In the genomic region with DNA sequence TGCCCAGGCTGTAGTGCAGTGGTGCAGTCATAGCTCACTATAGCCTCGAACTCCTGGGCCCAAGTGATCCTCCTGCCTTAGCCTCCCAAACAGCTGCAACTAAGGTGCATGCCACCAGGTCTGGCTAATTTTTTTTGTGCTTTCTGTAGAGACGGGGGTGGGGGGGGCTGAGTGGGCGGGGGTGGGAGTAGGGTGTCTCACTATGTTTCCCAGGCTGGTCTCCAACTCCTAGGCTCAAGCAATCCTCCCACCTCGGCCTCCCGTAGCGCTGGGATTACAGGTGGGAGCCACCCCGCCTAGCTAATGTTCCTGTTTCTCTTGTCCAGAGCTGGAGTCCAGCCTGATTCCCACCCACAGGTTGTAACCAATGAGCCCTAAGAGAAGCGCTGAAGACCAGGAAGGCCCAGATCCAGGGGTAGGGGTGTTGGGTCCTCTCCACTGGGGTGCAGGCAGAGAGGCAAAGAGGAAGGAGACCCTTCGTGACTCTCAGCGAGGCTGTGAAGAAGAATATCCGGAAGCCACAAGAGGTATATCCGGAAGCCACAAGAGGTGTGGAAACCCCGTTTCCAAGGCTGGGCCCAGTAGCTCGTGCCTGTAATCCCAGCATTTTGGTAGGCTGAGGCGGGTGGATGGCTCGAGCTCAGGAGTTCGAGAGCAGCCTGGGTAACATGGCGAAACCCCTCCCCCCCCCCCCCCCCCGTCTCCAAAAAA, we compare ENCODE assay signal across 8 cellular contexts. TPM values are rescaled to one million over a fixed set of nuclear protein-coding genes. Genes with fewer than 3 reads are reported as not detected.
DNase-seq lines count a peak whose midpoint lies in the region; ATAC-seq, FAIRE-seq and TF ChIP-seq lines count a peak whose summit lies in the region.

No MANE protein-coding gene starts in this region.

- peaks cover 13% of the 10 kb centered on the region; the same call in 1 of the 2 replicates for H3F3A ChIP-seq in GM23248 (ENCODE audit: insufficient read depth)

- H3K9me3 ChIP-seq in GM23248 (ENCODE audit: low read depth): no peaks in the 10 kb centered on the region
- no peaks in the 10 kb centered on the region for H3K9me3 ChIP-seq in OCI-LY7 (ENCODE audit: low read length)
- H3K9me3 ChIP-seq in small intestine (ENCODE audit: control insufficient read depth, low read depth): no peaks in the 10 kb centered on the region

- no peak for ATAC-seq in left cardiac atrium
- no peak for ATAC-seq in GM18858 (IDR thresholded peaks at IDR 0.05; ENCODE audit: unreplicated experiment)
- no peak for ATAC-seq in HG03432 (IDR thresholded peaks at IDR 0.05; ENCODE audit: unreplicated experiment)

- in situ Hi-C loops in GM23248 (cut with MboI): no loop called here

- H4K20me1 ChIP-seq in GM23248 (ENCODE audit: insufficient read depth) (no peaks in the 10 kb centered on the region), OCI-LY7 (ENCODE audit: insufficient read depth, low read length) (no peaks in the 10 kb centered on the region)

- intact Hi-C loops in OCI-LY7 (cut with micrococcal nuclease; ENCODE audit: unreplicated experiment) (no loop called here), left cardiac atrium (cut with DNase I) (no loop called here)

- H3K36me3 ChIP-seq in GM23248 (ENCODE audit: low read depth) (peaks cover 5% of the 10 kb centered on the region; the same call in 1 of the 2 replicates), OCI-LY7 (ENCODE audit: insufficient read depth, low read length) (peaks cover 21% of the 10 kb centered on the region), small intestine (ENCODE audit: control insufficient read depth in 2 of 2, insufficient read depth in 2 of 2, low read length in 2 of 2) (peaks cover 0 to 3% of the 10 kb centered on the region in 2 donors)

- peak; percentile 12 for DNase-seq in GM23248
- DNase-seq in OCI-LY7 (ENCODE audit: low spot score): peak; percentile 31
- DNase-seq in activated T-helper 9 cell treated with anti-CD3 and anti-CD28 coated beads, Interleukin-2, amount 50 U/mL, for 16 hours (ENCODE audit: low read depth): peak; percentile 38
- peak; percentile 10 for DNase-seq in left cardiac atrium
- peak; percentile 28 for DNase-seq in small intestine
- DNase-seq in NCI-H1092 treated with DMSO at 0.1 percent for 48 hours (lab: John Stamatoyannopoulos, UW): no peak

- peak overlapping the region; percentile 85 for H3K4me3 ChIP-seq in GM23248
- peak overlapping the region; percentile 70 for H3K4me3 ChIP-seq in OCI-LY7 (ENCODE audit: low read depth, low read length, poor library complexity, severe bottlenecking)
- peak overlapping the region; percentile 38 to 45 for H3K4me3 ChIP-seq in small intestine (ENCODE audit: low read depth in 1 of 2, low read length in 2 of 2)

- 51 to 53% methylated on average over 17 to 19 of the region's 19 CpGs for WGBS in GM23248 (ENCODE audit: low coverage in 1 of 2, low lambda C conversion rate in 2 of 2, missing lambda C conversion rate in 2 of 2), 2 experiments
- WGBS in small intestine, 3 donors: 46 to 55% (median 51%) methylated on average over 19 of the region's 19 CpGs

- H3K79me2 ChIP-seq in GM23248 (ENCODE audit: insufficient read depth) (0 out of 2 replicates have a peak, but pooled peaks cover 4% of the 10 kb centered on the region), OCI-LY7 (ENCODE audit: insufficient read depth, low read depth, low read length) (peaks cover 4% of the 10 kb centered on the region; the same call in 1 of the 2 replicates)

- H3K9me2 ChIP-seq in GM23248 (ENCODE audit: insufficient read depth): no peaks in the 10 kb centered on the region
- no peaks in the 10 kb centered on the region for H3K9me2 ChIP-seq in OCI-LY7 (ENCODE audit: insufficient read depth, low read length)

- H3K4me2 ChIP-seq in GM23248 (ENCODE audit: unreplicated experiment) (peak overlapping the region; percentile 60), OCI-LY7 (ENCODE audit: low read length) (peak overlapping the region; percentile 88)

- H3K4me1 ChIP-seq in GM23248 (ENCODE audit: insufficient read depth) (peaks cover 11% of the 10 kb centered on the region), OCI-LY7 (ENCODE audit: insufficient read depth, low read length, poor library complexity, severe bottlenecking) (peaks cover 14% of the 10 kb centered on the region), small intestine (ENCODE audit: control insufficient read depth in 2 of 2, insufficient read depth in 1 of 2, low read depth in 1 of 2, low read length in 1 of 2) (no peaks in the 10 kb centered on the region)

- peak overlapping the region; percentile 88 for H2AFZ ChIP-seq in GM23248
- H2AFZ ChIP-seq in OCI-LY7 (ENCODE audit: low read length): peak overlapping the region; percentile 95

- no TSS peak for BruUV-seq in OCI-LY7 (replicated peaks; lab: Mats Ljungman, UMichigan)

- peak overlapping the region; percentile 71 for H3K9ac ChIP-seq in GM23248

- TF ChIP-seq CTCF in OCI-LY7 (conservative IDR thresholded peaks at IDR 0.05; ENCODE audit: low read length): no peak

- H3K27ac ChIP-seq in GM23248 (0 out of 2 replicates have a peak overlapping the region, but pooled peaks have one; percentile 15), OCI-LY7 (ENCODE audit: low read depth, low read length, poor library complexity, severe bottlenecking) (peak overlapping the region; percentile 41), small intestine (ENCODE audit: low read depth in 1 of 2, low read length in 1 of 2) (peak overlapping the region; percentile 61 to 80)

- H3K27me3 ChIP-seq in GM23248 (replicated peaks; ENCODE audit: insufficient read depth) (no peaks in the 10 kb centered on the region), small intestine (ENCODE audit: control insufficient read depth in 2 of 2, insufficient read depth in 2 of 2, low read length in 2 of 2) (no peaks in the 10 kb centered on the region)

- CTCF ChIA-PET in OCI-LY7 (lab: Charles Lee; ENCODE audit: unreplicated experiment): no interaction called here

- POLR2A ChIA-PET in OCI-LY7 (lab: Charles Lee): interaction anchor here (0.6 kb wide), 2 partner anchors 17 to 174 kb away, joined by 3 to 5 read pairs; no protein-coding TSS in a partner anchor

- no peak for FAIRE-seq in small intestine (lab: Jason Lieb, UNC)

RNA-seq across cellular contexts. Expression of a gene that starts 0.8 kb away (rescaled TPM):
- total RNA-seq in GM23248 (2014; rRNA removed; shearing (Covaris generic)): 229 and 315 TPM in 2 replicates
- polyA plus RNA-seq in GM23248 (2016; fragmentation: Nextera tagmentation; extraction: Ambion mirVana): 137 and 142 TPM in 2 replicates
- total RNA-seq in OCI-LY7 (2014; rRNA removed; shearing (Covaris generic)): 82.0 and 104 TPM in 2 replicates
- total RNA-seq in OCI-LY7 (2022): 66.9 and 67.5 TPM in 2 replicates
- 10 to 100 TPM; 45.3 to 46.2 TPM for total RNA-seq in left cardiac atrium
- 100 to 1,000 TPM in 1 of 3 donors, 10 to 100 TPM in 2; 45.4 to 111 (median 83.8) TPM for polyA plus RNA-seq in small intestine

RNA-seq across cellular contexts. Expression of a gene that starts 10.0 kb away (rescaled TPM):
- not detected in 2 replicates for total RNA-seq in GM23248 (2014; rRNA removed; shearing (Covaris generic))
- polyA plus RNA-seq in GM23248 (2016; fragmentation: Nextera tagmentation; extraction: Ambion mirVana) (not detected in 2 replicates), small intestine (100 to 1,000 TPM in 1 of 3 donors, 1 to 10 TPM in 2; 1.6 to 582 (median 5.4) TPM)
- total RNA-seq in OCI-LY7 (2014; rRNA removed; shearing (Covaris generic)): not detected in 2 replicates
- total RNA-seq in OCI-LY7 (2022) (not detected in 2 replicates), left cardiac atrium (under 1 TPM in 1 of 2 donors, not detected in 1; 0.38 TPM)

RNA-seq across cellular contexts. Expression of a gene that starts 31.7 kb away (rescaled TPM):
- 68.6 and 68.9 TPM in 2 replicates for total RNA-seq in GM23248 (2014; rRNA removed; shearing (Covaris generic))
- polyA plus RNA-seq in GM23248 (2016; fragmentation: Nextera tagmentation; extraction: Ambion mirVana): 63.3 and 70.3 TPM in 2 replicates
- total RNA-seq in OCI-LY7 (2014; rRNA removed; shearing (Covaris generic)): 67.4 and 68.1 TPM in 2 replicates
- total RNA-seq in OCI-LY7 (2022): 59.2 and 76.3 TPM in 2 replicates
- 100 to 1,000 TPM; 111 to 155 TPM for total RNA-seq in left cardiac atrium
- 10 to 100 TPM; 68.2 to 99.7 (median 83.8) TPM for polyA plus RNA-seq in small intestine

RNA-seq across cellular contexts. Expression of a gene that starts 32.1 kb away (rescaled TPM):
- 39.1 and 48.5 TPM in 2 replicates for total RNA-seq in GM23248 (2014; rRNA removed; shearing (Covaris generic))
- polyA plus RNA-seq in GM23248 (2016; fragmentation: Nextera tagmentation; extraction: Ambion mirVana) (73.1 and 74.7 TPM in 2 replicates), small intestine (10 to 100 TPM; 44.5 to 48.6 (median 47.0) TPM)
- 45.4 and 47.7 TPM in 2 replicates for total RNA-seq in OCI-LY7 (2014; rRNA removed; shearing (Covaris generic))
- total RNA-seq in OCI-LY7 (2022) (121 and 142 TPM in 2 replicates), left cardiac atrium (10 to 100 TPM; 67.1 to 68.5 TPM)

RNA-seq across cellular contexts. Expression of a gene that starts 44.0 kb away (rescaled TPM):
- total RNA-seq in GM23248 (2014; rRNA removed; shearing (Covaris generic)): 11.3 and 12.1 TPM in 2 replicates
- polyA plus RNA-seq in GM23248 (2016; fragmentation: Nextera tagmentation; extraction: Ambion mirVana) (13.7 and 19.0 TPM in 2 replicates), small intestine (1 to 10 TPM in 1 of 3 donors, under 1 TPM in 2; 0.45 to 6.5 (median 0.81) TPM)
- total RNA-seq in OCI-LY7 (2014; rRNA removed; shearing (Covaris generic)): 0.08 and 0.35 TPM in 2 replicates
- total RNA-seq in OCI-LY7 (2022) (0.98 and 1.8 TPM in 2 replicates), left cardiac atrium (10 to 100 TPM; 11.3 to 14.0 TPM)

Comparison
In these comparisons a context has a peak if more than half of its experiments do, and no peak if none do; other contexts are left out.
1. H3K27ac ChIP-seq: peak in every context shown above with its lines; median percentile 70 in small intestine; 41 in OCI-LY7; 15 in GM23248.